Comparison of ENCODE assay signal across 1 cellular context in genomic region chr2:108640731-108641130, GRCh38.
TF ChIP-seq lines count a peak whose summit lies in the region.

No MANE protein-coding gene starts in this region.

TF ChIP-seq in HepG2, 621 proteins besides CTCF, POLR2A, EP300 and RAD21 (continued from another document):
- TF ChIP-seq, protein P1, sequence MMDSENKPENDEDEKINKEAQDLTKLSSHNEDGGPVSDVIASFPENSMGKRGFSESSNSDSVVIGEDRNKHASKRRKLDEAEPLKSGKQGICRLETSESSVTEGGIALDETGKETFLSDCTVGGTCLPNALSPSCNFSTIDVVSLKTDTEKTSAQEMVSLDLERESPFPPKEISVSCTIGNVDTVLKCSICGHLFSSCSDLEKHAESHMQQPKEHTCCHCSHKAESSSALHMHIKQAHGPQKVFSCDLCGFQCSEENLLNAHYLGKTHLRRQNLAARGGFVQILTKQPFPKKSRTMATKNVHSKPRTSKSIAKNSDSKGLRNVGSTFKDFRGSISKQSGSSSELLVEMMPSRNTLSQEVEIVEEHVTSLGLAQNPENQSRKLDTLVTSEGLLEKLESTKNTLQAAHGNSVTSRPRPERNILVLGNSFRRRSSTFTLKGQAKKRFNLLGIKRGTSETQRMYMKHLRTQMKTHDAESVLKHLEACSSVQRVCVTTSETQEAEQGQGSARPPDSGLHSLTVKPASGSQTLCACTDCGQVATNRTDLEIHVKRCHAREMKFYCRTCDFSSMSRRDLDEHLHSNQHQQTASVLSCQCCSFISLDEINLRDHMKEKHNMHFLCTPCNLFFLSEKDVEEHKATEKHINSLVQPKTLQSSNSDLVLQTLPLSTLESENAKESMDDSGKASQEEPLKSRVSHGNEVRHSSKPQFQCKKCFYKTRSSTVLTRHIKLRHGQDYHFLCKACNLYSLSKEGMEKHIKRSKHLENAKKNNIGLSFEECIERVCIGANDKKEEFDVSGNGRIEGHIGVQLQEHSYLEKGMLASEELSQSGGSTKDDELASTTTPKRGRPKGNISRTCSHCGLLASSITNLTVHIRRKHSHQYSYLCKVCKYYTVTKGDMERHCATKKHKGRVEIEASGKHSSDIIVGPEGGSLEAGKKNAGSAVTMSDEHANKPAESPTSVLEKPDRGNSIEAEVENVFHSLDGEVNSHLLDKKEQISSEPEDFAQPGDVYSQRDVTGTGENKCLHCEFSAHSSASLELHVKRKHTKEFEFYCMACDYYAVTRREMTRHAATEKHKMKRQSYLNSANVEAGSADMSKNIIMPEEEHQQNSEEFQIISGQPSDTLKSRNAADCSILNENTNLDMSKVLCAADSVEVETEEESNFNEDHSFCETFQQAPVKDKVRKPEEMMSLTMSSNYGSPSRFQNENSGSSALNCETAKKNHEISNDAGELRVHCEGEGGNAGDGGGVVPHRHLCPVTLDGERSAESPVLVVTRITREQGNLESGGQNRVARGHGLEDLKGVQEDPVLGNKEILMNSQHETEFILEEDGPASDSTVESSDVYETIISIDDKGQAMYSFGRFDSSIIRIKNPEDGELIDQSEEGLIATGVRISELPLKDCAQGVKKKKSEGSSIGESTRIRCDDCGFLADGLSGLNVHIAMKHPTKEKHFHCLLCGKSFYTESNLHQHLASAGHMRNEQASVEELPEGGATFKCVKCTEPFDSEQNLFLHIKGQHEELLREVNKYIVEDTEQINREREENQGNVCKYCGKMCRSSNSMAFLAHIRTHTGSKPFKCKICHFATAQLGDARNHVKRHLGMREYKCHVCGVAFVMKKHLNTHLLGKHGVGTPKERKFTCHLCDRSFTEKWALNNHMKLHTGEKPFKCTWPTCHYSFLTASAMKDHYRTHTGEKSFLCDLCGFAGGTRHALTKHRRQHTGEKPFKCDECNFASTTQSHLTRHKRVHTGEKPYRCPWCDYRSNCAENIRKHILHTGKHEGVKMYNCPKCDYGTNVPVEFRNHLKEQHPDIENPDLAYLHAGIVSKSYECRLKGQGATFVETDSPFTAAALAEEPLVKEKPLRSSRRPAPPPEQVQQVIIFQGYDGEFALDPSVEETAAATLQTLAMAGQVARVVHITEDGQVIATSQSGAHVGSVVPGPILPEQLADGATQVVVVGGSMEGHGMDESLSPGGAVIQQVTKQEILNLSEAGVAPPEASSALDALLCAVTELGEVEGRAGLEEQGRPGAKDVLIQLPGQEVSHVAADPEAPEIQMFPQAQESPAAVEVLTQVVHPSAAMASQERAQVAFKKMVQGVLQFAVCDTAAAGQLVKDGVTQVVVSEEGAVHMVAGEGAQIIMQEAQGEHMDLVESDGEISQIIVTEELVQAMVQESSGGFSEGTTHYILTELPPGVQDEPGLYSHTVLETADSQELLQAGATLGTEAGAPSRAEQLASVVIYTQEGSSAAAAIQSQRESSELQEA (CRISPR knock-in tag; IDR thresholded peaks at IDR 0.05; ENCODE audit: not compliant biosample characterization), result no peak
- TF ChIP-seq ZBTB34 (CRISPR knock-in tag; IDR thresholded peaks at IDR 0.05) (no peak), TEAD3 (CRISPR knock-in tag; optimal IDR thresholded peaks at IDR 0.05; ENCODE audit: borderline replicate concordance) (no peak), MYNN (CRISPR knock-in tag; IDR thresholded peaks at IDR 0.05; ENCODE audit: low read depth) (no peak), ZHX2 (IDR thresholded peaks at IDR 0.05; ENCODE audit: low read depth) (no peak), ZHX2 (CRISPR knock-in tag; IDR thresholded peaks at IDR 0.05; ENCODE audit: borderline replicate concordance) (no peak), RFX3 (CRISPR knock-in tag; IDR thresholded peaks at IDR 0.05) (no peak), ZNF709 (CRISPR knock-in tag; IDR thresholded peaks at IDR 0.05) (no peak), GLI4 (CRISPR knock-in tag; IDR thresholded peaks at IDR 0.05; ENCODE audit: borderline replicate concordance) (no peak), ZNF839 (CRISPR knock-in tag; IDR thresholded peaks at IDR 0.05; ENCODE audit: borderline replicate concordance) (no peak), NKX3-1 (CRISPR knock-in tag; IDR thresholded peaks at IDR 0.05) (no peak), SOX6 (IDR thresholded peaks at IDR 0.05) (no peak), SOX6 (CRISPR knock-in tag; IDR thresholded peaks at IDR 0.05) (no peak), ZNF644 (CRISPR knock-in tag; IDR thresholded peaks at IDR 0.05; ENCODE audit: low read depth) (no peak), FOXP1 (IDR thresholded peaks at IDR 0.05) (no peak), FOXP1 (CRISPR knock-in tag; IDR thresholded peaks at IDR 0.05) (no peak), RXRA (CRISPR knock-in tag; IDR thresholded peaks at IDR 0.05) (no peak), PRDM4 (CRISPR knock-in tag; IDR thresholded peaks at IDR 0.05; ENCODE audit: borderline replicate concordance) (no peak), SMARCE1 (IDR thresholded peaks at IDR 0.05; ENCODE audit: borderline replicate concordance) (no peak)
- TF ChIP-seq, protein P2, sequence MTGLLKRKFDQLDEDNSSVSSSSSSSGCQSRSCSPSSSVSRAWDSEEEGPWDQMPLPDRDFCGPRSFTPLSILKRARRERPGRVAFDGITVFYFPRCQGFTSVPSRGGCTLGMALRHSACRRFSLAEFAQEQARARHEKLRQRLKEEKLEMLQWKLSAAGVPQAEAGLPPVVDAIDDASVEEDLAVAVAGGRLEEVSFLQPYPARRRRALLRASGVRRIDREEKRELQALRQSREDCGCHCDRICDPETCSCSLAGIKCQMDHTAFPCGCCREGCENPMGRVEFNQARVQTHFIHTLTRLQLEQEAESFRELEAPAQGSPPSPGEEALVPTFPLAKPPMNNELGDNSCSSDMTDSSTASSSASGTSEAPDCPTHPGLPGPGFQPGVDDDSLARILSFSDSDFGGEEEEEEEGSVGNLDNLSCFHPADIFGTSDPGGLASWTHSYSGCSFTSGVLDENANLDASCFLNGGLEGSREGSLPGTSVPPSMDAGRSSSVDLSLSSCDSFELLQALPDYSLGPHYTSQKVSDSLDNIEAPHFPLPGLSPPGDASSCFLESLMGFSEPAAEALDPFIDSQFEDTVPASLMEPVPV (CRISPR knock-in tag; IDR thresholded peaks at IDR 0.05), result no peak
